ENCODE assay signal across 1 cellular context in the genomic region with DNA sequence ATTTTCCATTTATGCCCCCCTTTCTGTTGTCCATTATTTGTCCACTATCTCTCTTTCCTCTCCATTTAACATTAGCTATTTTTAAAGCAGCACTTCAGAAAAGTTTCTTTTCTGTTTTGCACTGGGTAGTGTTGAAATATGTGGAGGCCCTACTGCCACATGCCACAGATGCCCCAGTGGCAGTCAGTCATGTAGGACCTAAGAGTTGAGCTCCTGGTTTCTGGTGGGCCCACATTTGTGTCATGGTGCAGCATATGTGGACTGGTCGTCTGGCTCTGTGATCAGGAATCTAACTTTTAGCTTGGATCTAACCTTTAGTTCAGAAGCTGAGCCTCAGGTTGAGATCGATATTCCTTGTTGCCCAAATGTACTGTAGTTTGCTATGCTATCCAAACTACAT.
TF ChIP-seq lines count a peak whose summit lies in the region.

No MANE protein-coding gene starts in this region.

TF ChIP-seq in GM23338, 12 proteins besides CTCF, POLR2A, EP300 and RAD21 (continued from another document):
- TF ChIP-seq, protein P1, sequence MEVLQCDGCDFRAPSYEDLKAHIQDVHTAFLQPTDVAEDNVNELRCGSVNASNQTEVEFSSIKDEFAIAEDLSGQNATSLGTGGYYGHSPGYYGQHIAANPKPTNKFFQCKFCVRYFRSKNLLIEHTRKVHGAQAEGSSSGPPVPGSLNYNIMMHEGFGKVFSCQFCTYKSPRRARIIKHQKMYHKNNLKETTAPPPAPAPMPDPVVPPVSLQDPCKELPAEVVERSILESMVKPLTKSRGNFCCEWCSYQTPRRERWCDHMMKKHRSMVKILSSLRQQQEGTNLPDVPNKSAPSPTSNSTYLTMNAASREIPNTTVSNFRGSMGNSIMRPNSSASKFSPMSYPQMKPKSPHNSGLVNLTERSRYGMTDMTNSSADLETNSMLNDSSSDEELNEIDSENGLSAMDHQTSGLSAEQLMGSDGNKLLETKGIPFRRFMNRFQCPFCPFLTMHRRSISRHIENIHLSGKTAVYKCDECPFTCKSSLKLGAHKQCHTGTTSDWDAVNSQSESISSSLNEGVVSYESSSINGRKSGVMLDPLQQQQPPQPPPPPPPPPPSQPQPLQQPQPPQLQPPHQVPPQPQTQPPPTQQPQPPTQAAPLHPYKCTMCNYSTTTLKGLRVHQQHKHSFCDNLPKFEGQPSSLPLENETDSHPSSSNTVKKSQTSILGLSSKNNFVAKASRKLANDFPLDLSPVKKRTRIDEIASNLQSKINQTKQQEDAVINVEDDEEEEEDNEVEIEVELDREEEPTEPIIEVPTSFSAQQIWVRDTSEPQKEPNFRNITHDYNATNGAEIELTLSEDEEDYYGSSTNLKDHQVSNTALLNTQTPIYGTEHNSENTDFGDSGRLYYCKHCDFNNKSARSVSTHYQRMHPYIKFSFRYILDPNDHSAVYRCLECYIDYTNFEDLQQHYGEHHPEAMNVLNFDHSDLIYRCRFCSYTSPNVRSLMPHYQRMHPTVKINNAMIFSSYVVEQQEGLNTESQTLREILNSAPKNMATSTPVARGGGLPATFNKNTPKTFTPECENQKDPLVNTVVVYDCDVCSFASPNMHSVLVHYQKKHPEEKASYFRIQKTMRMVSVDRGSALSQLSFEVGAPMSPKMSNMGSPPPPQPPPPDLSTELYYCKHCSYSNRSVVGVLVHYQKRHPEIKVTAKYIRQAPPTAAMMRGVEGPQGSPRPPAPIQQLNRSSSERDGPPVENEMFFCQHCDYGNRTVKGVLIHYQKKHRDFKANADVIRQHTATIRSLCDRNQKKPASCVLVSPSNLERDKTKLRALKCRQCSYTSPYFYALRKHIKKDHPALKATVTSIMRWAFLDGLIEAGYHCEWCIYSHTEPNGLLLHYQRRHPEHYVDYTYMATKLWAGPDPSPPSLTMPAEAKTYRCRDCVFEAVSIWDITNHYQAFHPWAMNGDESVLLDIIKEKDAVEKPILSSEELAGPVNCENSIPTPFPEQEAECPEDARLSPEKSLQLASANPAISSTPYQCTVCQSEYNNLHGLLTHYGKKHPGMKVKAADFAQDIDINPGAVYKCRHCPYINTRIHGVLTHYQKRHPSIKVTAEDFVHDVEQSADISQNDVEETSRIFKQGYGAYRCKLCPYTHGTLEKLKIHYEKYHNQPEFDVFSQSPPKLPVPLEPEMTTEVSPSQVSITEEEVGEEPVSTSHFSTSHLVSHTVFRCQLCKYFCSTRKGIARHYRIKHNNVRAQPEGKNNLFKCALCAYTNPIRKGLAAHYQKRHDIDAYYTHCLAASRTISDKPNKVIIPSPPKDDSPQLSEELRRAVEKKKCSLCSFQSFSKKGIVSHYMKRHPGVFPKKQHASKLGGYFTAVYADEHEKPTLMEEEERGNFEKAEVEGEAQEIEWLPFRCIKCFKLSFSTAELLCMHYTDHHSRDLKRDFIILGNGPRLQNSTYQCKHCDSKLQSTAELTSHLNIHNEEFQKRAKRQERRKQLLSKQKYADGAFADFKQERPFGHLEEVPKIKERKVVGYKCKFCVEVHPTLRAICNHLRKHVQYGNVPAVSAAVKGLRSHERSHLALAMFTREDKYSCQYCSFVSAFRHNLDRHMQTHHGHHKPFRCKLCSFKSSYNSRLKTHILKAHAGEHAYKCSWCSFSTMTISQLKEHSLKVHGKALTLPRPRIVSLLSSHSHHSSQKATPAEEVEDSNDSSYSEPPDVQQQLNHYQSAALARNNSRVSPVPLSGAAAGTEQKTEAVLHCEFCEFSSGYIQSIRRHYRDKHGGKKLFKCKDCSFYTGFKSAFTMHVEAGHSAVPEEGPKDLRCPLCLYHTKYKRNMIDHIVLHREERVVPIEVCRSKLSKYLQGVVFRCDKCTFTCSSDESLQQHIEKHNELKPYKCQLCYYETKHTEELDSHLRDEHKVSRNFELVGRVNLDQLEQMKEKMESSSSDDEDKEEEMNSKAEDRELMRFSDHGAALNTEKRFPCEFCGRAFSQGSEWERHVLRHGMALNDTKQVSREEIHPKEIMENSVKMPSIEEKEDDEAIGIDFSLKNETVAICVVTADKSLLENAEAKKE (CRISPR knock-in tag; IDR thresholded peaks at IDR 0.05) = no peak
- TF ChIP-seq POLR2AphosphoS5 (IDR thresholded peaks at IDR 0.05; ENCODE audit: low read depth) = no peak
- TF ChIP-seq, protein P2, sequence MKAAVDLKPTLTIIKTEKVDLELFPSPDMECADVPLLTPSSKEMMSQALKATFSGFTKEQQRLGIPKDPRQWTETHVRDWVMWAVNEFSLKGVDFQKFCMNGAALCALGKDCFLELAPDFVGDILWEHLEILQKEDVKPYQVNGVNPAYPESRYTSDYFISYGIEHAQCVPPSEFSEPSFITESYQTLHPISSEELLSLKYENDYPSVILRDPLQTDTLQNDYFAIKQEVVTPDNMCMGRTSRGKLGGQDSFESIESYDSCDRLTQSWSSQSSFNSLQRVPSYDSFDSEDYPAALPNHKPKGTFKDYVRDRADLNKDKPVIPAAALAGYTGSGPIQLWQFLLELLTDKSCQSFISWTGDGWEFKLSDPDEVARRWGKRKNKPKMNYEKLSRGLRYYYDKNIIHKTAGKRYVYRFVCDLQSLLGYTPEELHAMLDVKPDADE (IDR thresholded peaks at IDR 0.05) = no peak
- no peak for TF ChIP-seq EZH2phosphoT487 (IDR thresholded peaks at IDR 0.05; ENCODE audit: unreplicated experiment)
- TF ChIP-seq ZNF331 (CRISPR knock-in tag; IDR thresholded peaks at IDR 0.05; ENCODE audit: low read depth) = no peak
- TF ChIP-seq EZH2 (IDR thresholded peaks at IDR 0.05; ENCODE audit: low read depth, unreplicated experiment) = no peak
- no peak for TF ChIP-seq NANOG (IDR thresholded peaks at IDR 0.05; ENCODE audit: borderline replicate concordance)
- TF ChIP-seq JUNB (IDR thresholded peaks at IDR 0.05; ENCODE audit: unreplicated experiment) = no peak
TF ChIP-seq in GM23338: peak in this region for 0.
